9 cellular contexts compared by ENCODE assay signal in genomic region chr2:73736378-73736777, GRCh38. TPM values are rescaled to one million over a fixed set of nuclear protein-coding genes. Genes with fewer than 3 reads are reported as not detected.
DNase-seq lines count a peak whose midpoint lies in the region; ATAC-seq, FAIRE-seq and TF ChIP-seq lines count a peak whose summit lies in the region.
"Had no signal": no experiment of that assay in that cellular context is flagged by ENCODE, and none has a peak within 500 bp of the region (broad histone marks: within the 10 kb centered on the region; RNA-seq: fewer than 3 reads in every experiment).

No MANE protein-coding gene starts in this region.

- no peak for TF ChIP-seq POLR2A in H54 (IDR thresholded peaks at IDR 0.05; ENCODE audit: low read depth, low read length)

- no peaks in the 10 kb centered on the region for H3K9me2 ChIP-seq in SK-N-SH

- H3K4me3 ChIP-seq in SK-N-SH (ENCODE audit: low read depth in 2 of 2, low read length in 1 of 2) (peak overlapping the region; percentile 94 to 95), foreskin fibroblast (ENCODE audit: low read depth in 1 of 2, low read length in 2 of 2) (peak overlapping the region; percentile 68 to 99), skeletal muscle tissue (ENCODE audit: low read length in 3 of 3) (peak overlapping the region; percentile 92 to 100 (median 99))

- H3F3A ChIP-seq in SK-N-SH (replicated peaks; ENCODE audit: insufficient read depth): peaks cover 25% of the 10 kb centered on the region

- TF ChIP-seq EP300 in SK-N-SH (IDR thresholded peaks at IDR 0.05; ENCODE audit: borderline replicate concordance in 1 of 2, low read depth in 1 of 2, low read length in 1 of 2): no peak

- H3K4me2 ChIP-seq in SK-N-SH: peak overlapping the region; percentile 83

- H3K79me2 ChIP-seq in SK-N-SH (ENCODE audit: insufficient read depth): peaks cover 29% of the 10 kb centered on the region

- no peak for FAIRE-seq in H54 (lab: Jason Lieb, UNC)

- no peaks in the 10 kb centered on the region for H4K20me1 ChIP-seq in SK-N-SH (ENCODE audit: insufficient read depth)

- TF ChIP-seq CTCF in SK-N-SH (IDR thresholded peaks at IDR 0.05): no peak
- no peak for TF ChIP-seq CTCF in foreskin fibroblast (IDR thresholded peaks at IDR 0.05; ENCODE audit: low read depth, low read length)

- CTCF ChIA-PET in SK-N-SH (lab: Yijun Ruan, JAX): interaction anchor here (0.6 to 1.2 kb wide), 3 partner anchors 20 to 720 kb away, joined by 3 to 4 read pairs (median 4); no protein-coding TSS in a partner anchor

- H3K36me3 ChIP-seq in SK-N-SH (replicated peaks in 1 of 2; ENCODE audit: control insufficient read depth in 1 of 2, insufficient read depth in 2 of 2, low read length in 1 of 2) (peaks cover 21 to 32% of the 10 kb centered on the region in 2 experiments), skeletal muscle tissue (ENCODE audit: control insufficient read depth in 3 of 3, insufficient read depth in 3 of 3, low read length in 3 of 3) (peaks cover 6 to 28% (median 13%) of the 10 kb centered on the region in 3 donors)

- H3K9me3 ChIP-seq in SK-N-SH (no peaks in the 10 kb centered on the region), skeletal muscle tissue (ENCODE audit: control insufficient read depth in 3 of 3, low read length in 3 of 3) (peaks cover 0 to 3% (median 0%) of the 10 kb centered on the region in 3 donors)

- H2AFZ ChIP-seq in SK-N-SH (ENCODE audit: low read depth): peak overlapping the region; percentile 87

- TF ChIP-seq RAD21 in SK-N-SH (IDR thresholded peaks at IDR 0.05; ENCODE audit: low read length): no peak

- DNase-seq in SK-N-SH (no peak), foreskin fibroblast (no peak), caudate nucleus (lab: John Stamatoyannopoulos, UW) (no peak), H54 (ENCODE audit: insufficient read length, low spot score) (no peak)

- peak overlapping the region; percentile 62 to 65 for H3K27ac ChIP-seq in SK-N-SH (ENCODE audit: low read depth in 2 of 2, low read length in 1 of 2)
- H3K27ac ChIP-seq in skeletal muscle tissue (ENCODE audit: low read depth, low read length): peak overlapping the region; percentile 81
- no peak overlapping the region for H3K27ac ChIP-seq in caudate nucleus (ENCODE audit: low read depth, low read length)

- POLR2A ChIA-PET in SK-N-SH (lab: Yijun Ruan, JAX): interaction anchor here (1.2 to 1.3 kb wide), 3 partner anchors 13 to 502 kb away, joined by 3 to 11 read pairs (median 5); partner anchors contain the start of genes CCT7 and MOB1A

- WGBS in SK-N-SH (ENCODE audit: low lambda C conversion rate): 6% methylated on average over 8 of the region's 8 CpGs

- H3K27me3 ChIP-seq in SK-N-SH (ENCODE audit: insufficient read depth) (no peaks in the 10 kb centered on the region), skeletal muscle tissue (ENCODE audit: control insufficient read depth in 3 of 3, insufficient read depth in 3 of 3, low read length in 3 of 3) (no peaks in the 10 kb centered on the region)

- peak; percentile 13 for ATAC-seq in GM21723 (IDR thresholded peaks at IDR 0.05; ENCODE audit: unreplicated experiment)
- ATAC-seq in HG02588 (IDR thresholded peaks at IDR 0.05; ENCODE audit: unreplicated experiment): no peak
- ATAC-seq in GM21423 (IDR thresholded peaks at IDR 0.05; ENCODE audit: unreplicated experiment): no peak

- H3K9ac ChIP-seq in SK-N-SH (peak overlapping the region; percentile 83), skeletal muscle tissue (ENCODE audit: low read depth in 1 of 3, low read length in 3 of 3) (peak overlapping the region; percentile 89 to 94 (median 91))

- peaks cover 6 to 8% of the 10 kb centered on the region in 2 experiments; a peak in 3 of 4 replicates for H3K4me1 ChIP-seq in SK-N-SH (ENCODE audit: control insufficient read depth in 1 of 2, insufficient read depth in 2 of 2, low read depth in 1 of 2, low read length in 1 of 2)
- peaks cover 6 to 15% (median 11%) of the 10 kb centered on the region in 3 donors for H3K4me1 ChIP-seq in skeletal muscle tissue (ENCODE audit: control insufficient read depth in 3 of 3, insufficient read depth in 3 of 3, low read length in 3 of 3)

TF ChIP-seq in SK-N-SH, 30 proteins besides CTCF, POLR2A, EP300 and RAD21:
- TF ChIP-seq TEAD4 (IDR thresholded peaks at IDR 0.05; ENCODE audit: borderline replicate concordance, insufficient read depth): no peak
- TF ChIP-seq SMC3 (IDR thresholded peaks at IDR 0.05; ENCODE audit: low read depth, low read length): no peak
- TF ChIP-seq REST (IDR thresholded peaks at IDR 0.05; ENCODE audit: low read depth, low read length): no peak
- TF ChIP-seq ELF1 (IDR thresholded peaks at IDR 0.05): no peak
- no peak for TF ChIP-seq GATA2 (CRISPR knock-in tag; IDR thresholded peaks at IDR 0.05)
- TF ChIP-seq YY1 (IDR thresholded peaks at IDR 0.05; ENCODE audit: low read depth): no peak
- no peak for TF ChIP-seq FOXJ3 (CRISPR knock-in tag; IDR thresholded peaks at IDR 0.05)
- TF ChIP-seq TAF1 (IDR thresholded peaks at IDR 0.05; ENCODE audit: borderline replicate concordance, low read depth, low read length): no peak
- no peak for TF ChIP-seq GABPA (IDR thresholded peaks at IDR 0.05; ENCODE audit: low read depth)
- TF ChIP-seq JUND (IDR thresholded peaks at IDR 0.05): no peak
- TF ChIP-seq MEF2A (IDR thresholded peaks at IDR 0.05; ENCODE audit: borderline replicate concordance, low read depth): no peak
- TF ChIP-seq TCF12 (IDR thresholded peaks at IDR 0.05): no peak
- TF ChIP-seq IRF3 (IDR thresholded peaks at IDR 0.05; ENCODE audit: low read depth, low read length): no peak
- TF ChIP-seq USF1 (IDR thresholded peaks at IDR 0.05; ENCODE audit: borderline replicate concordance, low read depth): no peak
- TF ChIP-seq CHD2 (IDR thresholded peaks at IDR 0.05; ENCODE audit: low read length, partially characterized antibody): no peak
- TF ChIP-seq MXI1 (IDR thresholded peaks at IDR 0.05; ENCODE audit: low read depth, low read length): no peak
TF ChIP-seq in SK-N-SH: peak in this region for 0.

RNA-seq across cellular contexts. Expression of gene TPRKB, which starts 0.8 kb away (rescaled TPM):
- polyA plus RNA-seq in SK-N-SH (2012; rRNA removed): 32.1 and 44.5 TPM in 2 replicates
- 58.5 and 68.6 TPM in 2 replicates for polyA plus RNA-seq in SK-N-SH (2012; cell fraction: cytosol; rRNA removed)
- 6.5 and 12.9 TPM in 2 replicates for polyA plus RNA-seq in SK-N-SH (2012; cell fraction: nucleus; rRNA removed)
- 18.8 TPM for total RNA-seq in skeletal muscle tissue

RNA-seq across cellular contexts. Expression of gene DUSP11, which starts 43.5 kb away (rescaled TPM):
- polyA plus RNA-seq in SK-N-SH (2012; rRNA removed): 14.4 and 19.3 TPM in 2 replicates
- 19.8 and 23.0 TPM in 2 replicates for polyA plus RNA-seq in SK-N-SH (2012; cell fraction: cytosol; rRNA removed)
- polyA plus RNA-seq in SK-N-SH (2012; cell fraction: nucleus; rRNA removed): 6.7 and 11.1 TPM in 2 replicates
- total RNA-seq in skeletal muscle tissue: 28.2 TPM

RNA-seq across cellular contexts. Expression of gene C2orf78, which starts 47.6 kb away (rescaled TPM):
- 0.02 and 0.06 TPM in 2 replicates for polyA plus RNA-seq in SK-N-SH (2012; rRNA removed)
- polyA plus RNA-seq in SK-N-SH (2012; cell fraction: cytosol; rRNA removed): 0.03 TPM in 2 replicates
- not detected in 2 replicates for polyA plus RNA-seq in SK-N-SH (2012; cell fraction: nucleus; rRNA removed)
- not detected for total RNA-seq in skeletal muscle tissue
- total RNA-seq: dermis microvascular lymphatic vessel endothelial cell had no signal
